Comparison of ENCODE assay signal across 1 cellular context in the genomic region with DNA sequence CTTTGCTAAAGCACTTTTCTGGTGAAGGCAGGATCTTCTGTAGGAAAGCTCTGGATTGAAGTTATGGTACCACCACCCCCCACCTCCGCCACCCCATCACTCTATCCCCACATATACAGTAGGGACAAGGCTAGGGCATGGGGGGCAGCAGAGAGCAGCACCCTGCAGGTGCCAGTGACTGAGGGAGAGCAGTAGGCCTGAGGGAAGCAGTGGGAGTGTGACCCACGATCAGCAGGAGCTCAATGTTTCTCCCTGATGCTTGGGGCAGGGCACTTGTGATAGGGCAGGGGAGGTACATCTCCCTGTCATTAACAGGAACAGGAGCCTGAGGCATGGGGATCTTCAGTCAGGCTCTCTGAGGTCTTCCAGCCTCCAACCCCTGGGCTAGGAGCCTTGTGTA.
TF ChIP-seq lines count a peak whose summit lies in the region.

No MANE protein-coding gene starts in this region.

TF ChIP-seq in HCT116, 20 proteins besides CTCF, POLR2A, EP300 and RAD21:
- TF ChIP-seq, protein P1, sequence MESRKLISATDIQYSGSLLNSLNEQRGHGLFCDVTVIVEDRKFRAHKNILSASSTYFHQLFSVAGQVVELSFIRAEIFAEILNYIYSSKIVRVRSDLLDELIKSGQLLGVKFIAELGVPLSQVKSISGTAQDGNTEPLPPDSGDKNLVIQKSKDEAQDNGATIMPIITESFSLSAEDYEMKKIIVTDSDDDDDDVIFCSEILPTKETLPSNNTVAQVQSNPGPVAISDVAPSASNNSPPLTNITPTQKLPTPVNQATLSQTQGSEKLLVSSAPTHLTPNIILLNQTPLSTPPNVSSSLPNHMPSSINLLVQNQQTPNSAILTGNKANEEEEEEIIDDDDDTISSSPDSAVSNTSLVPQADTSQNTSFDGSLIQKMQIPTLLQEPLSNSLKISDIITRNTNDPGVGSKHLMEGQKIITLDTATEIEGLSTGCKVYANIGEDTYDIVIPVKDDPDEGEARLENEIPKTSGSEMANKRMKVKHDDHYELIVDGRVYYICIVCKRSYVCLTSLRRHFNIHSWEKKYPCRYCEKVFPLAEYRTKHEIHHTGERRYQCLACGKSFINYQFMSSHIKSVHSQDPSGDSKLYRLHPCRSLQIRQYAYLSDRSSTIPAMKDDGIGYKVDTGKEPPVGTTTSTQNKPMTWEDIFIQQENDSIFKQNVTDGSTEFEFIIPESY (IDR thresholded peaks at IDR 0.05; ENCODE audit: extremely low read depth, insufficient replicate concordance, low read length) = no peak
- TF ChIP-seq EGR1 (IDR thresholded peaks at IDR 0.05; ENCODE audit: low read depth) (no peak), POLR2AphosphoS5 (IDR thresholded peaks at IDR 0.05; ENCODE audit: low read depth, low read length) (no peak), SIN3A (IDR thresholded peaks at IDR 0.05; ENCODE audit: low read depth) (no peak), MAX (IDR thresholded peaks at IDR 0.05) (no peak), REST (IDR thresholded peaks at IDR 0.05; ENCODE audit: low read depth) (no peak), YY1 (IDR thresholded peaks at IDR 0.05; ENCODE audit: extremely low read depth, insufficient replicate concordance, low read depth, low read length) (no peak), SRF (IDR thresholded peaks at IDR 0.05; ENCODE audit: low read depth) (no peak), CEBPB (IDR thresholded peaks at IDR 0.05; ENCODE audit: low read depth) (no peak), CBX3 (IDR thresholded peaks at IDR 0.05; ENCODE audit: low read depth) (no peak), JUND (IDR thresholded peaks at IDR 0.05) (no peak), SP1 (IDR thresholded peaks at IDR 0.05; ENCODE audit: low read depth) (no peak), EZH2 (IDR thresholded peaks at IDR 0.05) (no peak), EZH2phosphoT487 (IDR thresholded peaks at IDR 0.05; ENCODE audit: borderline replicate concordance) (no peak), ZFX (IDR thresholded peaks at IDR 0.05) (no peak)
- TF ChIP-seq, protein P2, sequence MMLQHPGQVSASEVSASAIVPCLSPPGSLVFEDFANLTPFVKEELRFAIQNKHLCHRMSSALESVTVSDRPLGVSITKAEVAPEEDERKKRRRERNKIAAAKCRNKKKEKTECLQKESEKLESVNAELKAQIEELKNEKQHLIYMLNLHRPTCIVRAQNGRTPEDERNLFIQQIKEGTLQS (IDR thresholded peaks at IDR 0.05) = no peak
TF ChIP-seq in HCT116: peak in this region for 0.
